Comparison of ENCODE assay signal across 1 cellular context in genomic region chr5:173753307-173754168, GRCh38.
TF ChIP-seq lines count a peak whose summit lies in the region.

No MANE protein-coding gene starts in this region.

TF ChIP-seq in HepG2, 621 proteins besides CTCF, POLR2A, EP300 and RAD21 (continued from another document and continues in another):
- peak; percentile 91 for TF ChIP-seq ZNF687 (CRISPR knock-in tag; IDR thresholded peaks at IDR 0.05)
- TF ChIP-seq ZNF441 (CRISPR knock-in tag; IDR thresholded peaks at IDR 0.05; ENCODE audit: borderline replicate concordance): 0 out of 2 replicates have a peak, but pooled peaks have one; percentile 16
- TF ChIP-seq RARA (CRISPR knock-in tag; IDR thresholded peaks at IDR 0.05): peak; percentile 48
- TF ChIP-seq THAP9 (CRISPR knock-in tag; IDR thresholded peaks at IDR 0.05; ENCODE audit: borderline replicate concordance): 0 out of 2 replicates have a peak, but pooled peaks have one; percentile 30
- TF ChIP-seq TRIM22 (IDR thresholded peaks at IDR 0.05): no peak
- 0 out of 4 replicates have a peak, but pooled peaks of 1 of the 2 experiments have one; percentile 55 for TF ChIP-seq KLF16 (CRISPR knock-in tag; IDR thresholded peaks at IDR 0.05)
- TF ChIP-seq ZNF317 (CRISPR knock-in tag; IDR thresholded peaks at IDR 0.05): no peak
- TF ChIP-seq PCBP2 (optimal IDR thresholded peaks at IDR 0.05; ENCODE audit: low read depth, low read length, poor library complexity, severe bottlenecking): no peak
- TF ChIP-seq ZNF230 (CRISPR knock-in tag; IDR thresholded peaks at IDR 0.05): no peak
- no peak for TF ChIP-seq ZNF432 (CRISPR knock-in tag; IDR thresholded peaks at IDR 0.05; ENCODE audit: borderline replicate concordance)
- TF ChIP-seq ZMYM4 (CRISPR knock-in tag; IDR thresholded peaks at IDR 0.05): peak; percentile 77
- peak; percentile 74 for TF ChIP-seq ETV5 (CRISPR knock-in tag; IDR thresholded peaks at IDR 0.05; ENCODE audit: borderline replicate concordance)
- peak; percentile 46 for TF ChIP-seq ZNF781 (CRISPR knock-in tag; IDR thresholded peaks at IDR 0.05; ENCODE audit: borderline replicate concordance, not compliant biosample characterization)
- 0 out of 4 replicates have a peak, but pooled peaks of 1 of the 2 experiments have one; percentile 15 for TF ChIP-seq ATF4 (CRISPR knock-in tag; IDR thresholded peaks at IDR 0.05)
- peak; percentile 66 for TF ChIP-seq HNF1B (CRISPR knock-in tag; IDR thresholded peaks at IDR 0.05)
- peak; percentile 16; the same call in 1 of the 2 replicates for TF ChIP-seq SOX5 (CRISPR knock-in tag; IDR thresholded peaks at IDR 0.05; ENCODE audit: borderline replicate concordance)
- TF ChIP-seq POGK (CRISPR knock-in tag; conservative IDR thresholded peaks at IDR 0.05): peak; percentile 26; the same call in 1 of the 2 replicates
- 0 out of 2 replicates have a peak, but pooled peaks have one; percentile 31 for TF ChIP-seq ZNF124 (CRISPR knock-in tag; IDR thresholded peaks at IDR 0.05)
- peak; percentile 31; the same call in 1 of the 2 replicates for TF ChIP-seq ZNF225 (CRISPR knock-in tag; IDR thresholded peaks at IDR 0.05)
- no peak for TF ChIP-seq RBFOX2 (IDR thresholded peaks at IDR 0.05; ENCODE audit: low read depth, low read length)
- 0 out of 2 replicates have a peak, but pooled peaks have one; percentile 31 for TF ChIP-seq MAX (IDR thresholded peaks at IDR 0.05)
- peak; percentile 55; the same call in 1 of the 2 replicates for TF ChIP-seq RXRB (CRISPR knock-in tag; IDR thresholded peaks at IDR 0.05; ENCODE audit: borderline replicate concordance)
- peak; percentile 33; the same call in 1 of the 2 replicates for TF ChIP-seq SPEN (CRISPR knock-in tag; IDR thresholded peaks at IDR 0.05; ENCODE audit: low read depth)
- peak; percentile 99 for TF ChIP-seq SIX1 (CRISPR knock-in tag; IDR thresholded peaks at IDR 0.05; ENCODE audit: borderline replicate concordance)
- 0 out of 2 replicates have a peak, but pooled peaks have one; percentile 48 for TF ChIP-seq BORCS8-MEF2B (CRISPR knock-in tag; IDR thresholded peaks at IDR 0.05)
- peak; percentile 50; the same call in 1 of the 2 replicates for TF ChIP-seq FOXO1 (CRISPR knock-in tag; IDR thresholded peaks at IDR 0.05)
- no peak for TF ChIP-seq CERS6 (CRISPR knock-in tag; IDR thresholded peaks at IDR 0.05)
- TF ChIP-seq TFDP2 (CRISPR knock-in tag; IDR thresholded peaks at IDR 0.05): 0 out of 2 replicates have a peak, but pooled peaks have one; percentile 20
- TF ChIP-seq ZNF614 (CRISPR knock-in tag; IDR thresholded peaks at IDR 0.05; ENCODE audit: borderline replicate concordance): peak; percentile 83; the same call in 1 of the 2 replicates
- no peak for TF ChIP-seq ZHX2 (IDR thresholded peaks at IDR 0.05; ENCODE audit: low read depth)
- no peak for TF ChIP-seq ZHX2 (CRISPR knock-in tag; IDR thresholded peaks at IDR 0.05; ENCODE audit: borderline replicate concordance)
- no peak for TF ChIP-seq ZNF660 (CRISPR knock-in tag; IDR thresholded peaks at IDR 0.05; ENCODE audit: borderline replicate concordance, low read depth)
- TF ChIP-seq YEATS4 (CRISPR knock-in tag; IDR thresholded peaks at IDR 0.05; ENCODE audit: borderline replicate concordance): 0 out of 2 replicates have a peak, but pooled peaks have one; percentile 14
- no peak for TF ChIP-seq ZNF329 (CRISPR knock-in tag; IDR thresholded peaks at IDR 0.05; ENCODE audit: low read depth)
